ENCODE assay signal across 15 cellular contexts in genomic region chr9:38006981-38007380, GRCh38.
A peak's percentile ranks its signal among the peaks of the same experiment; 100 is the strongest.
DNase-seq lines count a peak whose midpoint lies in the region; ATAC-seq, FAIRE-seq and TF ChIP-seq lines count a peak whose summit lies in the region.
"Had no signal": no experiment of that assay in that cellular context is flagged by ENCODE, and none has a peak within 500 bp of the region (broad histone marks: within the 10 kb centered on the region; RNA-seq: fewer than 3 reads in every experiment).

No MANE protein-coding gene starts in this region.

- BruUV-seq in MCF 10A (replicated peaks; lab: Mats Ljungman, UMichigan), result no TSS peak
- no TSS peak for BruUV-seq in mammary epithelial cell (replicated peaks; lab: Mats Ljungman, UMichigan)

- H3K79me2 ChIP-seq in mammary epithelial cell (ENCODE audit: insufficient read depth, low read length), result peaks cover 81% of the 10 kb centered on the region

- H3K4me3 Mint-ChIP-seq in MCF 10A (ENCODE audit: unreplicated experiment) (no peak overlapping the region), mesothelial cell of epicardium (no peak overlapping the region)

- H3K4me3 ChIP-seq in mammary epithelial cell (replicated peaks in 1 of 3; ENCODE audit: insufficient read depth in 1 of 3, low read depth in 2 of 3, low read length in 3 of 3) (no peak overlapping the region), upper lobe of right lung (no peak overlapping the region)
- H3K4me3 ChIP-seq: gastrocnemius medialis had no signal

- H3K4me1 ChIP-seq in mammary epithelial cell (ENCODE audit: insufficient read depth, low read length) (peaks cover 46% of the 10 kb centered on the region), upper lobe of right lung (peaks cover 52% of the 10 kb centered on the region)
- H3K4me1 ChIP-seq: gastrocnemius medialis had no signal

- H3K36me3 ChIP-seq in mammary epithelial cell (ENCODE audit: insufficient read depth, low read length), result no peaks in the 10 kb centered on the region
- H3K36me3 ChIP-seq in upper lobe of right lung, result no peaks in the 10 kb centered on the region
- H3K36me3 ChIP-seq: gastrocnemius medialis had no signal

- H3K9me3 Mint-ChIP-seq in MCF 10A (ENCODE audit: unreplicated experiment) (no peaks in the 10 kb centered on the region), mesothelial cell of epicardium (no peaks in the 10 kb centered on the region)

- ATAC-seq in upper lobe of right lung, result no peak
- ATAC-seq: gastrocnemius medialis; sciatic nerve; stimulated activated naive CD8-positive, alpha-beta T cell treated with anti-CD3 and anti-CD28 coated beads, Interleukin-15, Interleukin-2, amounts not matched to agents 100 U/mL and 50 U/mL, for 24 hours had no signal

- TF ChIP-seq CTCF in MCF 10A (IDR thresholded peaks at IDR 0.05; ENCODE audit: unreplicated experiment) (no peak), mammary epithelial cell (conservative IDR thresholded peaks at IDR 0.05 in 1 of 2, IDR thresholded peaks at IDR 0.05 in 1 of 2; ENCODE audit: extremely low read depth in 1 of 2, insufficient read depth in 1 of 2, low read depth in 1 of 2, low read length in 2 of 2) (no peak), mesothelial cell of epicardium (IDR thresholded peaks at IDR 0.05; ENCODE audit: unreplicated experiment) (no peak), upper lobe of right lung (IDR thresholded peaks at IDR 0.05) (no peak)

- in situ Hi-C loops in mammary epithelial cell (cut with MboI; ENCODE audit: low sequenced_read_pairs in 2 of 2), result no loop called here

- no peak for DNase-seq in MCF 10A (ENCODE audit: unreplicated experiment)
- no peak for DNase-seq in mammary epithelial cell
- peak; percentile 28 for DNase-seq in dedifferentiated amniotic fluid mesenchymal stem cell (ENCODE audit: extremely low spot score)
- no peak for DNase-seq in mesothelial cell of epicardium (ENCODE audit: low spot score in 2 of 2, unreplicated experiment in 2 of 2)
- no peak for DNase-seq in upper lobe of right lung
- no peak for DNase-seq in urothelium cell line (ENCODE audit: low spot score)
- DNase-seq in NCI-H82 (lab: John Stamatoyannopoulos, UW), result no peak
- no peak for DNase-seq in AG08396 (ENCODE audit: low spot score)
- DNase-seq: activated CD4-positive, CD25-positive, alpha-beta regulatory T cell; gastrocnemius medialis; left ventricle myocardium superior; NCI-H2107; NCI-H526; stimulated activated naive CD8-positive, alpha-beta T cell treated with anti-CD3 and anti-CD28 coated beads, Interleukin-15, Interleukin-2, amounts not matched to agents 100 U/mL and 50 U/mL, for 24 hours had no signal

- intact Hi-C loops in MCF 10A (cut with micrococcal nuclease), result loop anchor here (5.0 kb wide), 1 partner anchor 85 kb away; no protein-coding TSS in a partner anchor
- intact Hi-C loops in mammary epithelial cell (cut with micrococcal nuclease), result no loop called here
- intact Hi-C loops in upper lobe of right lung (cut with DNase I), result no loop called here

- dilution Hi-C loops in mammary epithelial cell (cut with HindIII; ENCODE audit: low sequenced_read_pairs), result no loop called here

- no peaks in the 10 kb centered on the region for H3K9me3 ChIP-seq in mammary epithelial cell (replicated peaks; ENCODE audit: insufficient read depth, low read length)
- no peaks in the 10 kb centered on the region for H3K9me3 ChIP-seq in upper lobe of right lung
- H3K9me3 ChIP-seq: gastrocnemius medialis had no signal

- H3K27me3 Mint-ChIP-seq in MCF 10A (ENCODE audit: insufficient read depth, unreplicated experiment) (no peaks in the 10 kb centered on the region), mesothelial cell of epicardium (ENCODE audit: low read depth) (no peaks in the 10 kb centered on the region)

- H3K27ac ChIP-seq in mammary epithelial cell (ENCODE audit: insufficient read depth, low read depth, low read length), result no peak overlapping the region
- H3K27ac ChIP-seq in upper lobe of right lung, result peak overlapping the region; percentile 66
- H3K27ac ChIP-seq: gastrocnemius medialis had no signal

- peaks cover 44% of the 10 kb centered on the region for H3K4me1 Mint-ChIP-seq in MCF 10A (ENCODE audit: insufficient read depth, unreplicated experiment)
- H3K4me1 Mint-ChIP-seq in mesothelial cell of epicardium, result peaks cover 14% of the 10 kb centered on the region

- WGBS in mammary epithelial cell (ENCODE audit: low coverage, missing lambda C conversion rate), result 98% methylated on average over 4 of the region's 5 CpGs

- H4K20me1 ChIP-seq in mammary epithelial cell (ENCODE audit: insufficient read depth, low read length), result no peaks in the 10 kb centered on the region

- no peak for FAIRE-seq in urothelium cell line (lab: Jason Lieb, UNC)

- H3K36me3 Mint-ChIP-seq in MCF 10A (ENCODE audit: insufficient read depth, unreplicated experiment) (no peaks in the 10 kb centered on the region), mesothelial cell of epicardium (no peaks in the 10 kb centered on the region)

- no peak overlapping the region for H2AFZ ChIP-seq in mammary epithelial cell (ENCODE audit: low read depth, low read length)

- no peak overlapping the region for H3K4me2 ChIP-seq in mammary epithelial cell (ENCODE audit: insufficient read depth, low read depth, low read length)

- H3K27me3 ChIP-seq in mammary epithelial cell (ENCODE audit: insufficient read depth, low read length) (no peaks in the 10 kb centered on the region), upper lobe of right lung (no peaks in the 10 kb centered on the region)
- H3K27me3 ChIP-seq: gastrocnemius medialis had no signal

- POLR2A ChIA-PET in MCF 10A (lab: Yijun Ruan, JAX), result interaction anchor here (1.3 to 5.4 kb wide), 3 partner anchors 12 to 61 kb away, joined by 4 to 57 read pairs (median 11); no protein-coding TSS in a partner anchor

- H3K27ac Mint-ChIP-seq in MCF 10A (ENCODE audit: low read depth, unreplicated experiment), result peak overlapping the region; percentile 71
- peak overlapping the region; percentile 72 for H3K27ac Mint-ChIP-seq in mesothelial cell of epicardium

- H3K9ac ChIP-seq in mammary epithelial cell (ENCODE audit: insufficient read depth, low read length), result no peak overlapping the region

- CTCF ChIA-PET in MCF 10A (lab: Yijun Ruan, JAX), result interaction anchor here (2.5 kb wide), 1 partner anchor 86 kb away, joined by 7 read pairs; no protein-coding TSS in a partner anchor
- CTCF ChIA-PET in mammary epithelial cell (lab: Charles Lee; ENCODE audit: low non-redundant PET), result no interaction called here
